ENCODE assay signal across 10 cellular contexts in genomic region chr1:112699425-112700144, GRCh38. TPM values are rescaled to one million over a fixed set of nuclear protein-coding genes. Genes with fewer than 3 reads are reported as not detected.
DNase-seq lines count a peak whose midpoint lies in the region; ATAC-seq and TF ChIP-seq lines count a peak whose summit lies in the region.
"Had no signal": no experiment of that assay in that cellular context is flagged by ENCODE, and none has a peak within 500 bp of the region (broad histone marks: within the 10 kb centered on the region; RNA-seq: fewer than 3 reads in every experiment).

No MANE protein-coding gene starts in this region.

- H3K9me3 Mint-ChIP-seq in activated naive CD4-positive, alpha-beta T cell treated with anti-CD3 and anti-CD28 coated beads, Interleukin-2, amount 50 U/mL, for 24 hours = no peaks in the 10 kb centered on the region
- H3K9me3 Mint-ChIP-seq in brain (no peaks in the 10 kb centered on the region), natural killer cell (no peaks in the 10 kb centered on the region)

- H3K36me3 ChIP-seq in urinary bladder (ENCODE audit: insufficient read depth) = peaks cover 4% of the 10 kb centered on the region

- peaks cover 1% of the 10 kb centered on the region for H3K4me1 ChIP-seq in urinary bladder (ENCODE audit: insufficient read depth)

- 73% methylated on average over 13 of the region's 13 CpGs for WGBS in urinary bladder

- peak overlapping the region; percentile 40 for H3K27ac ChIP-seq in urinary bladder (ENCODE audit: low read depth)

- peaks cover 44% of the 10 kb centered on the region for H3K4me1 Mint-ChIP-seq in activated naive CD4-positive, alpha-beta T cell treated with anti-CD3 and anti-CD28 coated beads, Interleukin-2, amount 50 U/mL, for 24 hours
- H3K4me1 Mint-ChIP-seq in brain (peaks cover 54% of the 10 kb centered on the region), natural killer cell (peaks cover 63 to 68% of the 10 kb centered on the region in 2 donors)

- no peaks in the 10 kb centered on the region for H3K27me3 Mint-ChIP-seq in activated naive CD4-positive, alpha-beta T cell treated with anti-CD3 and anti-CD28 coated beads, Interleukin-2, amount 50 U/mL, for 24 hours
- H3K27me3 Mint-ChIP-seq in brain (peaks cover 2% of the 10 kb centered on the region), natural killer cell (ENCODE audit: low read depth in 2 of 2) (no peaks in the 10 kb centered on the region)

- TF ChIP-seq CTCF in brain (conservative IDR thresholded peaks at IDR 0.05) = no peak
- no peak for TF ChIP-seq CTCF in natural killer cell (IDR thresholded peaks at IDR 0.05)

- H3K4me3 ChIP-seq in urinary bladder (ENCODE audit: low read depth, low read length) = no peak overlapping the region

- no peak for DNase-seq in activated naive CD4-positive, alpha-beta T cell (lab: John Stamatoyannopoulos, UW)
- DNase-seq in natural killer cell = no peak
- no peak for DNase-seq in NCI-H1092 treated with DMSO at 0.1 percent for 48 hours (lab: John Stamatoyannopoulos, UW)
- no peak for DNase-seq in foreskin melanocyte
- DNase-seq: C1 segment of cervical spinal cord; central memory CD4-positive, alpha-beta T cell had no signal

- no peak overlapping the region for H3K4me3 Mint-ChIP-seq in activated naive CD4-positive, alpha-beta T cell treated with anti-CD3 and anti-CD28 coated beads, Interleukin-2, amount 50 U/mL, for 24 hours
- peak overlapping the region in 1 of 5 experiments; percentile 17 for H3K4me3 Mint-ChIP-seq in brain
- peak overlapping the region; percentile 25 for H3K4me3 Mint-ChIP-seq in natural killer cell

- H3K27ac Mint-ChIP-seq in activated naive CD4-positive, alpha-beta T cell treated with anti-CD3 and anti-CD28 coated beads, Interleukin-2, amount 50 U/mL, for 24 hours = peak overlapping the region; percentile 44
- peak overlapping the region; percentile 32 to 99 (median 88) for H3K27ac Mint-ChIP-seq in brain
- H3K27ac Mint-ChIP-seq in natural killer cell = peak overlapping the region; percentile 90 to 93

- ATAC-seq in natural killer cell (no peak), GM21825 (IDR thresholded peaks at IDR 0.05; ENCODE audit: unreplicated experiment) (no peak)

- H3K36me3 Mint-ChIP-seq in activated naive CD4-positive, alpha-beta T cell treated with anti-CD3 and anti-CD28 coated beads, Interleukin-2, amount 50 U/mL, for 24 hours = peaks cover 5% of the 10 kb centered on the region
- H3K36me3 Mint-ChIP-seq in brain (peaks cover 22% of the 10 kb centered on the region), natural killer cell (no peaks in the 10 kb centered on the region)

- intact Hi-C loops in natural killer cell (cut with micrococcal nuclease) = loop anchor here (2.0 kb wide), 1 partner anchor 15 kb away; the partner anchor contains the start of gene PPM1J

RNA-seq across cellular contexts. Expression of gene RHOC, which starts 7.3 kb away (rescaled TPM):
- polyA plus RNA-seq in brain (ENCODE audit: insufficient read depth, low read depth, low replicate concordance) (132 TPM), urinary bladder (300 TPM)
- total RNA-seq in natural killer cell (100 to 1,000 TPM; 161 to 199 (median 195) TPM), urinary bladder (149 TPM)

RNA-seq across cellular contexts. Expression of gene PPM1J, which starts 15.5 kb away (rescaled TPM):
- polyA plus RNA-seq in brain (ENCODE audit: insufficient read depth, low read depth, low replicate concordance) (1.6 TPM), urinary bladder (1.5 TPM)
- total RNA-seq in natural killer cell (under 1 TPM in 1 of 3 donors, not detected in 2; 0.26 TPM), urinary bladder (0.37 TPM)

RNA-seq across cellular contexts. Expression of gene MOV10, which starts 25.1 kb away (rescaled TPM):
- polyA plus RNA-seq in brain (ENCODE audit: insufficient read depth, low read depth, low replicate concordance) (25.7 TPM), urinary bladder (36.1 TPM)
- total RNA-seq in natural killer cell (100 to 1,000 TPM in 2 of 3 donors, 10 to 100 TPM in 1; 87.9 to 124 (median 119) TPM), urinary bladder (27.5 TPM)
